In the genomic region with DNA sequence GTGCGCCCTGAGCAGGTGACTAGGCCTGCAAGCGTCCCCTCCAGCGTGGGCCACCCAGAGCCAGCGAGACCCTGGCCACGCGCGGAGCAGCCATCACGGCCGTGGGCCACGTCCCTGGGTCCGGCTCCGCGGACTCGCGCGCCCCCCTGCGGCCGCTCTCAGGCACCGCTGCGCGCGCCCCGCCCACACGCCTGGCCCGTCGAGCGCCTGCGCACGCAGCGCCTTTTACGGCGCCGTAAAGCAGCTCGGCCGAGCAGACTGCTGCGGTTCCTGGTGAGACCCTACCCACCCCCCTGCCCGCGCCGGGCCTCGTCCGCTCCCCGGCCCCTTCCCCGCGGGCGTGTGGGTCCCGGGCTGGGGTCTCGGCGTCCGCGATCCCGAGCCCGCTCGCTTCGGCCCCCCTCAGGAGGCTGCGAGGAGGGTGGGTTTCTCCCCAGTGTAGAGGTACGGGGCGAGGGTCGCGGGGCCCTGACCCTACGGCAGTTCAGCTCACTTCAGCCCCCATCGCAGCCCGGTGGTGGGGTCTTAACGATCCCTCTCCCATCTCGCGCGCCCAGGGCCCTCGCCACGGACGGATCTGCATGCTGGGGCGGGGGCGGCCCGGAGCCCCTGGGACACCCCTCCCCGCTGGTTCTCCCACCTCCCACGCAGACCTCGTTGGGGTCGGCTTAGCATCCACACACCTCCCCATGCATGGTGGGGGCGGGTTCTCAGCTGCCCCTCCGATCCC, we compare ENCODE assay signal across 1 cellular context.
TF ChIP-seq lines count a peak whose summit lies in the region.

A gene (plus strand): TSS at position 228 of the 730 bp plus-strand sequence. CDS start 1,421 bp downstream, outside the sequence.

TF ChIP-seq in HepG2, 621 proteins besides CTCF, POLR2A, EP300 and RAD21 (continued from another document and continues in another):
- TF ChIP-seq, protein P1, sequence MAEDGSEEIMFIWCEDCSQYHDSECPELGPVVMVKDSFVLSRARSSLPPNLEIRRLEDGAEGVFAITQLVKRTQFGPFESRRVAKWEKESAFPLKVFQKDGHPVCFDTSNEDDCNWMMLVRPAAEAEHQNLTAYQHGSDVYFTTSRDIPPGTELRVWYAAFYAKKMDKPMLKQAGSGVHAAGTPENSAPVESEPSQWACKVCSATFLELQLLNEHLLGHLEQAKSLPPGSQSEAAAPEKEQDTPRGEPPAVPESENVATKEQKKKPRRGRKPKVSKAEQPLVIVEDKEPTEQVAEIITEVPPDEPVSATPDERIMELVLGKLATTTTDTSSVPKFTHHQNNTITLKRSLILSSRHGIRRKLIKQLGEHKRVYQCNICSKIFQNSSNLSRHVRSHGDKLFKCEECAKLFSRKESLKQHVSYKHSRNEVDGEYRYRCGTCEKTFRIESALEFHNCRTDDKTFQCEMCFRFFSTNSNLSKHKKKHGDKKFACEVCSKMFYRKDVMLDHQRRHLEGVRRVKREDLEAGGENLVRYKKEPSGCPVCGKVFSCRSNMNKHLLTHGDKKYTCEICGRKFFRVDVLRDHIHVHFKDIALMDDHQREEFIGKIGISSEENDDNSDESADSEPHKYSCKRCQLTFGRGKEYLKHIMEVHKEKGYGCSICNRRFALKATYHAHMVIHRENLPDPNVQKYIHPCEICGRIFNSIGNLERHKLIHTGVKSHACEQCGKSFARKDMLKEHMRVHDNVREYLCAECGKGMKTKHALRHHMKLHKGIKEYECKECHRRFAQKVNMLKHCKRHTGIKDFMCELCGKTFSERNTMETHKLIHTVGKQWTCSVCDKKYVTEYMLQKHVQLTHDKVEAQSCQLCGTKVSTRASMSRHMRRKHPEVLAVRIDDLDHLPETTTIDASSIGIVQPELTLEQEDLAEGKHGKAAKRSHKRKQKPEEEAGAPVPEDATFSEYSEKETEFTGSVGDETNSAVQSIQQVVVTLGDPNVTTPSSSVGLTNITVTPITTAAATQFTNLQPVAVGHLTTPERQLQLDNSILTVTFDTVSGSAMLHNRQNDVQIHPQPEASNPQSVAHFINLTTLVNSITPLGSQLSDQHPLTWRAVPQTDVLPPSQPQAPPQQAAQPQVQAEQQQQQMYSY (CRISPR knock-in tag; IDR thresholded peaks at IDR 0.05) = no peak
- TF ChIP-seq, protein P2, sequence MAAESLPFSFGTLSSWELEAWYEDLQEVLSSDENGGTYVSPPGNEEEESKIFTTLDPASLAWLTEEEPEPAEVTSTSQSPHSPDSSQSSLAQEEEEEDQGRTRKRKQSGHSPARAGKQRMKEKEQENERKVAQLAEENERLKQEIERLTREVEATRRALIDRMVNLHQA (CRISPR knock-in tag; IDR thresholded peaks at IDR 0.05) = no peak
- no peak for TF ChIP-seq SSRP1 (CRISPR knock-in tag; IDR thresholded peaks at IDR 0.05)
- TF ChIP-seq ZNF382 (CRISPR knock-in tag; IDR thresholded peaks at IDR 0.05; ENCODE audit: borderline replicate concordance) = no peak
- TF ChIP-seq RCOR2 (CRISPR knock-in tag; IDR thresholded peaks at IDR 0.05) = no peak
- TF ChIP-seq ZNF782 (CRISPR knock-in tag; IDR thresholded peaks at IDR 0.05; ENCODE audit: borderline replicate concordance) = no peak
- TF ChIP-seq HIVEP1 (CRISPR knock-in tag; IDR thresholded peaks at IDR 0.05) = no peak
- peak; percentile 33; the same call in 1 of the 2 replicates for TF ChIP-seq HCFC1 (IDR thresholded peaks at IDR 0.05; ENCODE audit: low read depth, low read length)
- peak; percentile 43; the same call in 1 of the 2 replicates for TF ChIP-seq MAZ (IDR thresholded peaks at IDR 0.05; ENCODE audit: borderline replicate concordance, low read depth, low read length)
- TF ChIP-seq MAZ (CRISPR knock-in tag; IDR thresholded peaks at IDR 0.05; ENCODE audit: low read depth) = peak; percentile 90
- no peak for TF ChIP-seq ZNF713 (CRISPR knock-in tag; IDR thresholded peaks at IDR 0.05)
- no peak for TF ChIP-seq PHF21A (CRISPR knock-in tag; IDR thresholded peaks at IDR 0.05)
- TF ChIP-seq, protein P3, sequence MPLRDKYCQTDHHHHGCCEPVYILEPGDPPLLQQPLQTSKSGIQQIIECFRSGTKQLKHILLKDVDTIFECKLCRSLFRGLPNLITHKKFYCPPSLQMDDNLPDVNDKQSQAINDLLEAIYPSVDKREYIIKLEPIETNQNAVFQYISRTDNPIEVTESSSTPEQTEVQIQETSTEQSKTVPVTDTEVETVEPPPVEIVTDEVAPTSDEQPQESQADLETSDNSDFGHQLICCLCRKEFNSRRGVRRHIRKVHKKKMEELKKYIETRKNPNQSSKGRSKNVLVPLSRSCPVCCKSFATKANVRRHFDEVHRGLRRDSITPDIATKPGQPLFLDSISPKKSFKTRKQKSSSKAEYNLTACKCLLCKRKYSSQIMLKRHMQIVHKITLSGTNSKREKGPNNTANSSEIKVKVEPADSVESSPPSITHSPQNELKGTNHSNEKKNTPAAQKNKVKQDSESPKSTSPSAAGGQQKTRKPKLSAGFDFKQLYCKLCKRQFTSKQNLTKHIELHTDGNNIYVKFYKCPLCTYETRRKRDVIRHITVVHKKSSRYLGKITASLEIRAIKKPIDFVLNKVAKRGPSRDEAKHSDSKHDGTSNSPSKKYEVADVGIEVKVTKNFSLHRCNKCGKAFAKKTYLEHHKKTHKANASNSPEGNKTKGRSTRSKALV (CRISPR knock-in tag; IDR thresholded peaks at IDR 0.05) = no peak
- no peak for TF ChIP-seq POGZ (CRISPR knock-in tag; IDR thresholded peaks at IDR 0.05)
- no peak for TF ChIP-seq ZNF883 (CRISPR knock-in tag; IDR thresholded peaks at IDR 0.05; ENCODE audit: not compliant biosample characterization)
- TF ChIP-seq, protein P4, sequence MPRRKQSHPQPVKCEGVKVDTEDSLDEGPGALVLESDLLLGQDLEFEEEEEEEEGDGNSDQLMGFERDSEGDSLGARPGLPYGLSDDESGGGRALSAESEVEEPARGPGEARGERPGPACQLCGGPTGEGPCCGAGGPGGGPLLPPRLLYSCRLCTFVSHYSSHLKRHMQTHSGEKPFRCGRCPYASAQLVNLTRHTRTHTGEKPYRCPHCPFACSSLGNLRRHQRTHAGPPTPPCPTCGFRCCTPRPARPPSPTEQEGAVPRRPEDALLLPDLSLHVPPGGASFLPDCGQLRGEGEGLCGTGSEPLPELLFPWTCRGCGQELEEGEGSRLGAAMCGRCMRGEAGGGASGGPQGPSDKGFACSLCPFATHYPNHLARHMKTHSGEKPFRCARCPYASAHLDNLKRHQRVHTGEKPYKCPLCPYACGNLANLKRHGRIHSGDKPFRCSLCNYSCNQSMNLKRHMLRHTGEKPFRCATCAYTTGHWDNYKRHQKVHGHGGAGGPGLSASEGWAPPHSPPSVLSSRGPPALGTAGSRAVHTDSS (CRISPR knock-in tag; conservative IDR thresholded peaks at IDR 0.05) = peak; percentile 82; the same call in 1 of the 2 replicates
- TF ChIP-seq SNAI1 (CRISPR knock-in tag; IDR thresholded peaks at IDR 0.05; ENCODE audit: borderline replicate concordance) = no peak
- TF ChIP-seq, protein P5, sequence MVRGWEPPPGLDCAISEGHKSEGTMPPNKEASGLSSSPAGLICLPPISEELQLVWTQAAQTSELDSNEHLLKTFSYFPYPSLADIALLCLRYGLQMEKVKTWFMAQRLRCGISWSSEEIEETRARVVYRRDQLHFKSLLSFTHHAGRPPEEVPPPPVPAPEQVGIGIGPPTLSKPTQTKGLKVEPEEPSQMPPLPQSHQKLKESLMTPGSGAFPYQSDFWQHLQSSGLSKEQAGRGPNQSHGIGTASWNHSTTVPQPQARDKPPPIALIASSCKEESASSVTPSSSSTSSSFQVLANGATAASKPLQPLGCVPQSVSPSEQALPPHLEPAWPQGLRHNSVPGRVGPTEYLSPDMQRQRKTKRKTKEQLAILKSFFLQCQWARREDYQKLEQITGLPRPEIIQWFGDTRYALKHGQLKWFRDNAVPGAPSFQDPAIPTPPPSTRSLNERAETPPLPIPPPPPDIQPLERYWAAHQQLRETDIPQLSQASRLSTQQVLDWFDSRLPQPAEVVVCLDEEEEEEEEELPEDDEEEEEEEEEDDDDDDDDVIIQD (CRISPR knock-in tag; IDR thresholded peaks at IDR 0.05; ENCODE audit: low read depth) = no peak
- TF ChIP-seq ZNF432 (CRISPR knock-in tag; IDR thresholded peaks at IDR 0.05; ENCODE audit: borderline replicate concordance) = no peak
- TF ChIP-seq, protein P6, sequence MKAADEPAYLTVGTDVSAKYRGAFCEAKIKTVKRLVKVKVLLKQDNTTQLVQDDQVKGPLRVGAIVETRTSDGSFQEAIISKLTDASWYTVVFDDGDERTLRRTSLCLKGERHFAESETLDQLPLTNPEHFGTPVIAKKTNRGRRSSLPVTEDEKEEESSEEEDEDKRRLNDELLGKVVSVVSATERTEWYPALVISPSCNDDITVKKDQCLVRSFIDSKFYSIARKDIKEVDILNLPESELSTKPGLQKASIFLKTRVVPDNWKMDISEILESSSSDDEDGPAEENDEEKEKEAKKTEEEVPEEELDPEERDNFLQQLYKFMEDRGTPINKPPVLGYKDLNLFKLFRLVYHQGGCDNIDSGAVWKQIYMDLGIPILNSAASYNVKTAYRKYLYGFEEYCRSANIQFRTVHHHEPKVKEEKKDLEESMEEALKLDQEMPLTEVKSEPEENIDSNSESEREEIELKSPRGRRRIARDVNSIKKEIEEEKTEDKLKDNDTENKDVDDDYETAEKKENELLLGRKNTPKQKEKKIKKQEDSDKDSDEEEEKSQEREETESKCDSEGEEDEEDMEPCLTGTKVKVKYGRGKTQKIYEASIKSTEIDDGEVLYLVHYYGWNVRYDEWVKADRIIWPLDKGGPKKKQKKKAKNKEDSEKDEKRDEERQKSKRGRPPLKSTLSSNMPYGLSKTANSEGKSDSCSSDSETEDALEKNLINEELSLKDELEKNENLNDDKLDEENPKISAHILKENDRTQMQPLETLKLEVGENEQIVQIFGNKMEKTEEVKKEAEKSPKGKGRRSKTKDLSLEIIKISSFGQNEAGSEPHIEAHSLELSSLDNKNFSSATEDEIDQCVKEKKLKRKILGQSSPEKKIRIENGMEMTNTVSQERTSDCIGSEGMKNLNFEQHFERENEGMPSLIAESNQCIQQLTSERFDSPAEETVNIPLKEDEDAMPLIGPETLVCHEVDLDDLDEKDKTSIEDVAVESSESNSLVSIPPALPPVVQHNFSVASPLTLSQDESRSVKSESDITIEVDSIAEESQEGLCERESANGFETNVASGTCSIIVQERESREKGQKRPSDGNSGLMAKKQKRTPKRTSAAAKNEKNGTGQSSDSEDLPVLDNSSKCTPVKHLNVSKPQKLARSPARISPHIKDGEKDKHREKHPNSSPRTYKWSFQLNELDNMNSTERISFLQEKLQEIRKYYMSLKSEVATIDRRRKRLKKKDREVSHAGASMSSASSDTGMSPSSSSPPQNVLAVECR (CRISPR knock-in tag; IDR thresholded peaks at IDR 0.05; ENCODE audit: borderline replicate concordance) = peak; percentile 69; the same call in 1 of the 2 replicates
- peak; percentile 76; the same call in 1 of the 2 replicates for TF ChIP-seq ZNF616 (CRISPR knock-in tag; IDR thresholded peaks at IDR 0.05; ENCODE audit: low read depth)
- TF ChIP-seq, protein P7, sequence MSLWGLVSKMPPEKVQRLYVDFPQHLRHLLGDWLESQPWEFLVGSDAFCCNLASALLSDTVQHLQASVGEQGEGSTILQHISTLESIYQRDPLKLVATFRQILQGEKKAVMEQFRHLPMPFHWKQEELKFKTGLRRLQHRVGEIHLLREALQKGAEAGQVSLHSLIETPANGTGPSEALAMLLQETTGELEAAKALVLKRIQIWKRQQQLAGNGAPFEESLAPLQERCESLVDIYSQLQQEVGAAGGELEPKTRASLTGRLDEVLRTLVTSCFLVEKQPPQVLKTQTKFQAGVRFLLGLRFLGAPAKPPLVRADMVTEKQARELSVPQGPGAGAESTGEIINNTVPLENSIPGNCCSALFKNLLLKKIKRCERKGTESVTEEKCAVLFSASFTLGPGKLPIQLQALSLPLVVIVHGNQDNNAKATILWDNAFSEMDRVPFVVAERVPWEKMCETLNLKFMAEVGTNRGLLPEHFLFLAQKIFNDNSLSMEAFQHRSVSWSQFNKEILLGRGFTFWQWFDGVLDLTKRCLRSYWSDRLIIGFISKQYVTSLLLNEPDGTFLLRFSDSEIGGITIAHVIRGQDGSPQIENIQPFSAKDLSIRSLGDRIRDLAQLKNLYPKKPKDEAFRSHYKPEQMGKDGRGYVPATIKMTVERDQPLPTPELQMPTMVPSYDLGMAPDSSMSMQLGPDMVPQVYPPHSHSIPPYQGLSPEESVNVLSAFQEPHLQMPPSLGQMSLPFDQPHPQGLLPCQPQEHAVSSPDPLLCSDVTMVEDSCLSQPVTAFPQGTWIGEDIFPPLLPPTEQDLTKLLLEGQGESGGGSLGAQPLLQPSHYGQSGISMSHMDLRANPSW (CRISPR knock-in tag; IDR thresholded peaks at IDR 0.05; ENCODE audit: borderline replicate concordance) = no peak
- TF ChIP-seq XBP1 (CRISPR knock-in tag; IDR thresholded peaks at IDR 0.05) = no peak
- TF ChIP-seq ZSCAN25 (CRISPR knock-in tag; IDR thresholded peaks at IDR 0.05) = peak; percentile 54; the same call in 1 of the 2 replicates
- peak; percentile 88; the same call in 1 of the 2 replicates for TF ChIP-seq ZNF724P (CRISPR knock-in tag; IDR thresholded peaks at IDR 0.05; ENCODE audit: borderline replicate concordance)
- TF ChIP-seq YEATS2 (CRISPR knock-in tag; IDR thresholded peaks at IDR 0.05; ENCODE audit: borderline replicate concordance) = peak; percentile 80; the same call in 1 of the 2 replicates
- TF ChIP-seq ZNF747 (CRISPR knock-in tag; IDR thresholded peaks at IDR 0.05; ENCODE audit: borderline replicate concordance) = peak; percentile 69; the same call in 1 of the 2 replicates
- TF ChIP-seq HNRNPUL1 (IDR thresholded peaks at IDR 0.05; ENCODE audit: low read depth, low read length) = no peak
- TF ChIP-seq, protein P8, sequence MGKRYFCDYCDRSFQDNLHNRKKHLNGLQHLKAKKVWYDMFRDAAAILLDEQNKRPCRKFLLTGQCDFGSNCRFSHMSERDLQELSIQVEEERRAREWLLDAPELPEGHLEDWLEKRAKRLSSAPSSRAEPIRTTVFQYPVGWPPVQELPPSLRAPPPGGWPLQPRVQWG (CRISPR knock-in tag; IDR thresholded peaks at IDR 0.05; ENCODE audit: borderline replicate concordance, low read depth) = no peak
- no peak for TF ChIP-seq ZFP90 (CRISPR knock-in tag; IDR thresholded peaks at IDR 0.05; ENCODE audit: borderline replicate concordance)
- no peak for TF ChIP-seq AHR (CRISPR knock-in tag; IDR thresholded peaks at IDR 0.05)
- TF ChIP-seq MED8 (CRISPR knock-in tag; IDR thresholded peaks at IDR 0.05; ENCODE audit: insufficient replicate concordance) = peak; percentile 19
- no peak for TF ChIP-seq RNF2 (conservative IDR thresholded peaks at IDR 0.05; ENCODE audit: low read depth)
- TF ChIP-seq THYN1 (CRISPR knock-in tag; IDR thresholded peaks at IDR 0.05; ENCODE audit: borderline replicate concordance, low read depth) = no peak
- no peak for TF ChIP-seq ZKSCAN8 (CRISPR knock-in tag; IDR thresholded peaks at IDR 0.05; ENCODE audit: borderline replicate concordance)
- peak; percentile 87 for TF ChIP-seq HNRNPLL (IDR thresholded peaks at IDR 0.05; ENCODE audit: low read depth, low read length, poor library complexity, severe bottlenecking)
- TF ChIP-seq ZBTB21 (CRISPR knock-in tag; IDR thresholded peaks at IDR 0.05) = no peak
- TF ChIP-seq SRSF9 (IDR thresholded peaks at IDR 0.05; ENCODE audit: borderline replicate concordance, insufficient read depth, low read depth, low read length, poor library complexity, severe bottlenecking) = no peak
- no peak for TF ChIP-seq HHEX (CRISPR knock-in tag; IDR thresholded peaks at IDR 0.05)
- TF ChIP-seq ZBTB7A (CRISPR knock-in tag; IDR thresholded peaks at IDR 0.05) = peak; percentile 95
- TF ChIP-seq ZSCAN12 (CRISPR knock-in tag; IDR thresholded peaks at IDR 0.05) = no peak
- TF ChIP-seq NFKBIZ (CRISPR knock-in tag; IDR thresholded peaks at IDR 0.05) = no peak
- TF ChIP-seq, protein P9, sequence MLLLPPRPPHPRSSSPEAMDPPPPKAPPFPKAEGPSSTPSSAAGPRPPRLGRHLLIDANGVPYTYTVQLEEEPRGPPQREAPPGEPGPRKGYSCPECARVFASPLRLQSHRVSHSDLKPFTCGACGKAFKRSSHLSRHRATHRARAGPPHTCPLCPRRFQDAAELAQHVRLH (CRISPR knock-in tag; IDR thresholded peaks at IDR 0.05; ENCODE audit: borderline replicate concordance, low read depth) = no peak
- no peak for TF ChIP-seq MAFK (conservative IDR thresholded peaks at IDR 0.05 in 1 of 2, IDR thresholded peaks at IDR 0.05 in 1 of 2; ENCODE audit: low read length in 2 of 2)
- TF ChIP-seq ATM (IDR thresholded peaks at IDR 0.05; ENCODE audit: borderline replicate concordance) = no peak
